In genomic region chr17:60134396-60135159, GRCh38 we compare ENCODE assay signal across 1 cellular context.
TF ChIP-seq lines count a peak whose summit lies in the region.

No MANE protein-coding gene starts in this region.

TF ChIP-seq in GM23338, 12 proteins besides CTCF, POLR2A, EP300 and RAD21 (continued from another document):
- TF ChIP-seq ZNF331 (CRISPR knock-in tag; IDR thresholded peaks at IDR 0.05; ENCODE audit: low read depth) (no peak), CREB1 (CRISPR knock-in tag; IDR thresholded peaks at IDR 0.05; ENCODE audit: low read depth) (no peak), ZNF462 (CRISPR knock-in tag; IDR thresholded peaks at IDR 0.05) (no peak)
